In the genomic region with DNA sequence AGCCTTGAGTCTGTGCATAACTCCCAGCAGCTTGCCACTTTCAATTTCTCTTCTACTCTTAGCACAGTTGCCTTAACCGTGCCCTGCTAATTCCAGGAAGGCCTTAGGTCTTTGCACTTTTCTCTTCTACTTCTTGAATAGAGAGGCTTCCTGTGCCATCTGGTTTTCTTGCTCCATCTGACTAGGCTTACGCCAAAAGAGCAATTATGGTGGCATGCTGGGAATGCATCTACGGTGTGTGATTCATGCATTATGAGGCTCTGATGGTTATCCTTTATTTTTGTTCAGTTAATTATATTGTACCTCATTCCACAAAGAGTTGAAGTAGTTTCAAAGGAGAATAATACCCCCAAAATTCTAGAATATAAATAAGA, we compare ENCODE assay signal across 10 cellular contexts. TPM values are rescaled to one million over a fixed set of nuclear protein-coding genes. Genes with fewer than 3 reads are reported as not detected.
DNase-seq lines count a peak whose midpoint lies in the region; ATAC-seq, FAIRE-seq and TF ChIP-seq lines count a peak whose summit lies in the region.
"Had no signal": no experiment of that assay in that cellular context is flagged by ENCODE, and none has a peak within 500 bp of the region (broad histone marks: within the 10 kb centered on the region; RNA-seq: fewer than 3 reads in every experiment).

No MANE protein-coding gene starts in this region.

- H3K36me3 ChIP-seq in osteoblast (ENCODE audit: insufficient read depth, low read length) = no peaks in the 10 kb centered on the region

- DNase-seq in LHCN-M2 (ENCODE audit: low read depth) (peak; percentile 84), cardiac fibroblast (ENCODE audit: low read depth in 2 of 2) (peak; percentile 71 to 87), osteoblast (ENCODE audit: insufficient read length, low spot score, missing footprints) (no peak), NCI-H1048 (lab: John Stamatoyannopoulos, UW) (no peak)
- DNase-seq in stimulated activated CD8-positive, alpha-beta memory T cell treated with anti-CD3 and anti-CD28 coated beads, Interleukin-4, amount 100 ng/mL, for 48 hours = no peak
- no peak for DNase-seq in stimulated activated naive CD8-positive, alpha-beta T cell treated with anti-CD3 and anti-CD28 coated beads, Interleukin-15, Interleukin-2, amounts not matched to agents 100 U/mL and 50 U/mL, for 24 hours
- DNase-seq: upper lobe of left lung had no signal

- H3K4me1 ChIP-seq in osteoblast (ENCODE audit: insufficient read depth, low read length) = peaks cover 38% of the 10 kb centered on the region

- peak; percentile 58 for FAIRE-seq in G401.6 (lab: Jason Lieb, UNC)

- H3K27ac ChIP-seq in osteoblast (ENCODE audit: low read depth, low read length) = peak overlapping the region; percentile 60
- H3K27ac ChIP-seq: KMS-11, upper lobe of left lung had no signal

- no peak overlapping the region for H2AFZ ChIP-seq in osteoblast (ENCODE audit: low read length)

- peak overlapping the region; percentile 18 for H3K4me2 ChIP-seq in osteoblast (ENCODE audit: insufficient read depth, low read length)
- H3K4me2 ChIP-seq: KMS-11 had no signal

- H3K9me3 ChIP-seq in osteoblast (ENCODE audit: low read depth, low read length) = no peaks in the 10 kb centered on the region
- H3K9me3 ChIP-seq: upper lobe of left lung had no signal

- peaks cover 7% of the 10 kb centered on the region for H3K79me2 ChIP-seq in osteoblast (ENCODE audit: insufficient read depth, low read length)

- H3K4me3 ChIP-seq in cardiac fibroblast (replicated peaks in 1 of 2; ENCODE audit: low read depth in 2 of 2, low read length in 2 of 2) = no peak overlapping the region
- no peak overlapping the region for H3K4me3 ChIP-seq in osteoblast (ENCODE audit: insufficient read depth, low read length)
- H3K4me3 ChIP-seq: upper lobe of left lung had no signal

- ATAC-seq in stimulated activated naive CD8-positive, alpha-beta T cell treated with anti-CD3 and anti-CD28 coated beads, Interleukin-15, Interleukin-2, amounts not matched to agents 100 U/mL and 50 U/mL, for 24 hours = no peak
- ATAC-seq in HG03439 (IDR thresholded peaks at IDR 0.05; ENCODE audit: unreplicated experiment) = no peak

- no peaks in the 10 kb centered on the region for H4K20me1 ChIP-seq in osteoblast (ENCODE audit: insufficient read depth, low read length)

- no peaks in the 10 kb centered on the region for H3K27me3 ChIP-seq in osteoblast (ENCODE audit: insufficient read depth, low read length)
- H3K27me3 ChIP-seq: upper lobe of left lung had no signal

- TF ChIP-seq CTCF in cardiac fibroblast (IDR thresholded peaks at IDR 0.05; ENCODE audit: low read depth, low read length) (no peak), osteoblast (IDR thresholded peaks at IDR 0.05; ENCODE audit: extremely low read depth, low read depth, low read length) (no peak)

RNA-seq across cellular contexts. Expression of gene SIK2, which starts 29.4 kb away (rescaled TPM):
- total RNA-seq in LHCN-M2 (2014; rRNA removed) = 11.3 and 12.2 TPM in 2 replicates
- polyA plus RNA-seq in LHCN-M2 (2012) = 6.7 TPM
- 17.7 and 18.3 TPM in 2 replicates for total RNA-seq in osteoblast

Comparison
In these comparisons a context has a peak if more than half of its experiments do, and no peak if none do; other contexts are left out.
1. DNase-seq: peak in LHCN-M2 (single experiment) and cardiac fibroblast (2 of 2); none in osteoblast (single experiment), stimulated activated CD8-positive, alpha-beta memory T cell treated with anti-CD3 and anti-CD28 coated beads, Interleukin-4, amount 100 ng/mL, for 48 hours (single experiment), stimulated activated naive CD8-positive, alpha-beta T cell treated with anti-CD3 and anti-CD28 coated beads, Interleukin-15, Interleukin-2, amounts not matched to agents 100 U/mL and 50 U/mL, for 24 hours (single experiment) and NCI-H1048 (single experiment).